16 cellular contexts compared by ENCODE assay signal in genomic region chr9:121946465-121946864, GRCh38.
A peak's percentile ranks its signal among the peaks of the same experiment; 100 is the strongest.
DNase-seq lines count a peak whose midpoint lies in the region; ATAC-seq and TF ChIP-seq lines count a peak whose summit lies in the region.
"Had no signal": no experiment of that assay in that cellular context is flagged by ENCODE, and none has a peak within 500 bp of the region (broad histone marks: within the 10 kb centered on the region; RNA-seq: fewer than 3 reads in every experiment).

No MANE protein-coding gene starts in this region.

- H3K4me1 ChIP-seq in ACC112 (ENCODE audit: control insufficient read depth, insufficient read depth, low read length, unreplicated experiment) (peaks cover 30% of the 10 kb centered on the region), SK-N-SH (ENCODE audit: control insufficient read depth in 1 of 2, insufficient read depth in 2 of 2, low read depth in 1 of 2, low read length in 1 of 2) (peaks cover 16 to 35% of the 10 kb centered on the region in 2 experiments), mesendoderm (ENCODE audit: control insufficient read depth, low read depth, low read length) (no peaks in the 10 kb centered on the region)

- no peak for TF ChIP-seq POLR2A in lower leg skin (IDR thresholded peaks at IDR 0.05)

- TF ChIP-seq RAD21 in SK-N-SH (IDR thresholded peaks at IDR 0.05; ENCODE audit: low read length) = no peak

- no peak overlapping the region for H2AK5ac ChIP-seq in mesendoderm (ENCODE audit: low read length)

- TF ChIP-seq CTCF in SK-N-SH (IDR thresholded peaks at IDR 0.05) = no peak
- TF ChIP-seq CTCF in lower leg skin (IDR thresholded peaks at IDR 0.05) = no peak

- no peak overlapping the region for H3K4ac ChIP-seq in mesendoderm (ENCODE audit: low read depth, low read length)

- H4K8ac ChIP-seq in mesendoderm (ENCODE audit: low read depth, low read length) = no peak overlapping the region

- 77% methylated on average over 4 of the region's 5 CpGs for WGBS in SK-N-SH (ENCODE audit: low lambda C conversion rate)
- no CpG with 5 or more reads among the region's 5 CpGs for WGBS in mesendoderm (ENCODE audit: extremely low coverage, insufficient coverage, low lambda C conversion rate)
- 78 to 87% methylated on average over 5 of the region's 5 CpGs for WGBS in lower leg skin, 2 donors

- no peak overlapping the region for H3K56ac ChIP-seq in mesendoderm (ENCODE audit: low read length)

- no peaks in the 10 kb centered on the region for H3K9me2 ChIP-seq in SK-N-SH

- H3K27me3 ChIP-seq in ACC112 (ENCODE audit: insufficient read depth, low read length) (no peaks in the 10 kb centered on the region), SK-N-SH (ENCODE audit: insufficient read depth) (no peaks in the 10 kb centered on the region), mesendoderm (ENCODE audit: insufficient read depth, low read length, poor library complexity) (no peaks in the 10 kb centered on the region)

- H2BK120ac ChIP-seq in mesendoderm (ENCODE audit: low read depth, low read length) = no peak overlapping the region

- no peaks in the 10 kb centered on the region for H3K79me2 ChIP-seq in ACC112 (ENCODE audit: control insufficient read depth, insufficient read depth, low read length, unreplicated experiment)
- H3K79me2 ChIP-seq in SK-N-SH (ENCODE audit: insufficient read depth) = peaks cover 77% of the 10 kb centered on the region
- H3K79me2 ChIP-seq in mesendoderm (ENCODE audit: control insufficient read depth, insufficient read depth, low read length) = no peaks in the 10 kb centered on the region

- no peak overlapping the region for H4K5ac ChIP-seq in mesendoderm (ENCODE audit: low read length)

- no peaks in the 10 kb centered on the region for H4K20me1 ChIP-seq in SK-N-SH (ENCODE audit: insufficient read depth)

- no peak overlapping the region for H3K23ac ChIP-seq in mesendoderm (ENCODE audit: low read length)

- H2BK5ac ChIP-seq in mesendoderm (ENCODE audit: low read length) = no peak overlapping the region

- intact Hi-C loops in lower leg skin (cut with DNase I; ENCODE audit: low total_unique reads) = no loop called here

- peak overlapping the region; percentile 63; the same call in 1 of the 2 replicates for H3K9ac ChIP-seq in SK-N-SH
- no peak overlapping the region for H3K9ac ChIP-seq in mesendoderm (ENCODE audit: low read length)

- peaks cover 27% of the 10 kb centered on the region for H3F3A ChIP-seq in SK-N-SH (replicated peaks; ENCODE audit: insufficient read depth)

- no peak overlapping the region for H2BK15ac ChIP-seq in mesendoderm (replicated peaks; ENCODE audit: low read depth)

- H3K4me2 ChIP-seq in SK-N-SH = 0 out of 2 replicates have a peak overlapping the region, but pooled peaks have one; percentile 53
- H3K4me2 ChIP-seq in mesendoderm (ENCODE audit: low read length) = no peak overlapping the region

- H2AFZ ChIP-seq in ACC112 (ENCODE audit: low read length, unreplicated experiment) = no peak overlapping the region
- no peak overlapping the region for H2AFZ ChIP-seq in SK-N-SH (ENCODE audit: low read depth)

- H3K36me3 ChIP-seq in ACC112 (ENCODE audit: insufficient read depth, low read length) = no peaks in the 10 kb centered on the region
- H3K36me3 ChIP-seq in SK-N-SH (replicated peaks in 1 of 2; ENCODE audit: control insufficient read depth in 1 of 2, insufficient read depth in 2 of 2, low read length in 1 of 2) = peaks cover 0 to 6% of the 10 kb centered on the region in 2 experiments
- H3K36me3 ChIP-seq in mesendoderm (ENCODE audit: control insufficient read depth, insufficient read depth, low read length) = no peaks in the 10 kb centered on the region

- TF ChIP-seq EP300 in SK-N-SH (IDR thresholded peaks at IDR 0.05; ENCODE audit: borderline replicate concordance in 1 of 2, low read depth in 1 of 2, low read length in 1 of 2) = no peak

- no peaks in the 10 kb centered on the region for H3K79me1 ChIP-seq in mesendoderm (ENCODE audit: low read length)

- CTCF ChIA-PET in SK-N-SH (lab: Yijun Ruan, JAX) = interaction anchor here (1.4 to 1.7 kb wide), 2 partner anchors 13 to 16 kb away, joined by 4 read pairs; no protein-coding TSS in a partner anchor

- no peak for ATAC-seq in HG02870 (IDR thresholded peaks at IDR 0.05; ENCODE audit: unreplicated experiment)
- ATAC-seq: Panc1 had no signal

- DNase-seq in M059J (ENCODE audit: low read depth) = peak; percentile 42
- DNase-seq in SK-N-SH = no peak
- DNase-seq in mesendoderm = no peak
- DNase-seq in glomerular visceral epithelial cell (ENCODE audit: extremely low spot score) = no peak
- DNase-seq in NCI-H2081 (lab: John Stamatoyannopoulos, UW) = no peak
- no peak for DNase-seq in lower leg skin (ENCODE audit: low spot score in 2 of 2)
- DNase-seq: 8988T, COR-L47, DMS153, H9, NCI-H1048, NCI-H146, SIG-M5 had no signal

- no peaks in the 10 kb centered on the region for H3K9me3 ChIP-seq in SK-N-SH

- H3K18ac ChIP-seq in mesendoderm (ENCODE audit: low read length) = no peak overlapping the region

- H3K27ac ChIP-seq in ACC112 (ENCODE audit: low read depth, low read length) (peak overlapping the region; percentile 86), SK-N-SH (ENCODE audit: low read depth in 2 of 2, low read length in 1 of 2) (peak overlapping the region; percentile 3 to 99; a peak in 3 of 4 replicates), mesendoderm (ENCODE audit: low read depth, low read length) (peak overlapping the region; percentile 7)

- H3K4me3 ChIP-seq in ACC112 (ENCODE audit: low read depth, low read length) (no peak overlapping the region), SK-N-SH (ENCODE audit: low read depth in 2 of 2, low read length in 1 of 2) (no peak overlapping the region), mesendoderm (ENCODE audit: low read length) (no peak overlapping the region), lower leg skin (ENCODE audit: low read depth, poor library complexity, severe bottlenecking) (no peak overlapping the region)

- POLR2A ChIA-PET in SK-N-SH (lab: Yijun Ruan, JAX) = no interaction called here

TF ChIP-seq in SK-N-SH, 30 proteins besides CTCF, POLR2A, EP300 and RAD21:
- no peak for TF ChIP-seq NFIC (IDR thresholded peaks at IDR 0.05; ENCODE audit: borderline replicate concordance)
- TF ChIP-seq USF1 (IDR thresholded peaks at IDR 0.05; ENCODE audit: borderline replicate concordance, low read depth) = no peak
- no peak for TF ChIP-seq RXRA (IDR thresholded peaks at IDR 0.05; ENCODE audit: borderline replicate concordance, low read depth)
- no peak for TF ChIP-seq JUND (IDR thresholded peaks at IDR 0.05)

Comparison
In these comparisons a context has a peak if more than half of its experiments do, and no peak if none do; other contexts are left out.
1. H3K27ac ChIP-seq: peak in every context shown above with its lines; median percentile 86 in ACC112; 51 in SK-N-SH; 7 in mesendoderm.